ENCODE assay signal across 8 cellular contexts in genomic region chr3:49133226-49133951, GRCh38. TPM values are rescaled to one million over a fixed set of nuclear protein-coding genes. Genes with fewer than 3 reads are reported as not detected.
DNase-seq lines count a peak whose midpoint lies in the region; ATAC-seq and TF ChIP-seq lines count a peak whose summit lies in the region.

No MANE protein-coding gene starts in this region.

- TF ChIP-seq CTCF in fibroblast of the aortic adventitia (IDR thresholded peaks at IDR 0.05; ENCODE audit: insufficient read depth, low read length): no peak

- peak overlapping the region in 1 of 11 experiments; percentile 51; a peak in 3 of 22 replicates for H3K27ac ChIP-seq in BLaER1 treated with 17β-estradiol and CSF1 and Interleukin-3, amounts not matched to agents 10 nM and 100 nM
- peak overlapping the region; percentile 33; the same call in 1 of the 2 replicates for H3K27ac ChIP-seq in HUES6 (ENCODE audit: low read depth, low read length)
- no peak overlapping the region for H3K27ac ChIP-seq in effector memory CD4-positive, alpha-beta T cell (ENCODE audit: insufficient read depth, low read length, poor library complexity, severe bottlenecking)

- H3K4me3 ChIP-seq in BLaER1 treated with 17β-estradiol and CSF1 and Interleukin-3, amounts not matched to agents 10 nM and 100 nM: peak overlapping the region in 2 of 10 experiments; percentile 42 to 44; a peak in 1 of 20 replicates
- H3K4me3 ChIP-seq in HUES6 (ENCODE audit: low read depth, low read length): peak overlapping the region; percentile 79
- peak overlapping the region; percentile 92 for H3K4me3 ChIP-seq in fibroblast of the aortic adventitia (ENCODE audit: low read depth, low read length)
- H3K4me3 ChIP-seq in effector memory CD4-positive, alpha-beta T cell (ENCODE audit: insufficient read depth, low read depth, low read length, poor library complexity, severe bottlenecking): no peak overlapping the region

- DNase-seq in SW 1271 (lab: John Stamatoyannopoulos, UW) (peak; percentile 33 to 68), fibroblast of the aortic adventitia (ENCODE audit: low read depth) (peak; percentile 93), myocyte (ENCODE audit: low read depth) (peak; percentile 93), SIG-M5 treated with dmso at 0.1 percent for 504 hours (lab: John Stamatoyannopoulos, UW; ENCODE audit: unreplicated experiment) (no peak)
- no peak for DNase-seq in effector memory CD4-positive, alpha-beta T cell

- H3K9ac ChIP-seq in BLaER1 treated with 17β-estradiol and CSF1 and Interleukin-3, amounts not matched to agents 10 nM and 100 nM: peak overlapping the region in 7 of 11 experiments; percentile 11 to 66 (median 46); a peak in 7 of 22 replicates
- peak overlapping the region; percentile 76 for H3K9ac ChIP-seq in HUES6 (ENCODE audit: low read length)

- H3K36me3 ChIP-seq in BLaER1 treated with 17β-estradiol and CSF1 and Interleukin-3, amounts not matched to agents 10 nM and 100 nM: no peaks in the 10 kb centered on the region
- H3K36me3 ChIP-seq in HUES6 (ENCODE audit: control insufficient read depth, insufficient read depth, low read length): peaks cover 14% of the 10 kb centered on the region; the same call in 1 of the 2 replicates
- H3K36me3 ChIP-seq in effector memory CD4-positive, alpha-beta T cell (ENCODE audit: control insufficient read depth, insufficient read depth, low read length): no peaks in the 10 kb centered on the region

- peak overlapping the region; percentile 34 to 69 (median 52); a peak in 20 of 22 replicates for H3K4me2 ChIP-seq in BLaER1 treated with 17β-estradiol and CSF1 and Interleukin-3, amounts not matched to agents 10 nM and 100 nM

- H4K20me1 ChIP-seq in BLaER1 treated with 17β-estradiol and CSF1 and Interleukin-3, amounts not matched to agents 10 nM and 100 nM: no peaks in the 10 kb centered on the region

- H3K9me3 ChIP-seq in BLaER1 treated with 17β-estradiol and CSF1 and Interleukin-3, amounts not matched to agents 10 nM and 100 nM (replicated peaks in 1 of 11): no peaks in the 10 kb centered on the region
- H3K9me3 ChIP-seq in HUES6 (ENCODE audit: control insufficient read depth, insufficient read depth, low read depth, low read length): no peaks in the 10 kb centered on the region
- no peaks in the 10 kb centered on the region for H3K9me3 ChIP-seq in effector memory CD4-positive, alpha-beta T cell (ENCODE audit: control insufficient read depth, low read length)

- no peaks in the 10 kb centered on the region for H3K27me3 ChIP-seq in BLaER1 treated with 17β-estradiol and CSF1 and Interleukin-3, amounts not matched to agents 10 nM and 100 nM
- no peaks in the 10 kb centered on the region for H3K27me3 ChIP-seq in HUES6 (ENCODE audit: control insufficient read depth, insufficient read depth, low read length)
- H3K27me3 ChIP-seq in effector memory CD4-positive, alpha-beta T cell (replicated peaks; ENCODE audit: control insufficient read depth, insufficient read depth, low read length, poor library complexity, severe bottlenecking): no peaks in the 10 kb centered on the region

- no peak for ATAC-seq in HG02840 (IDR thresholded peaks at IDR 0.05; ENCODE audit: low FRiP score, unreplicated experiment)

- H3K4me1 ChIP-seq in BLaER1 treated with 17β-estradiol and CSF1 and Interleukin-3, amounts not matched to agents 10 nM and 100 nM: peaks cover 0 to 10% (median 2%) of the 10 kb centered on the region in 10 experiments; a peak in 5 of 20 replicates
- H3K4me1 ChIP-seq in HUES6 (ENCODE audit: control insufficient read depth, insufficient read depth, low read length): peaks cover 8% of the 10 kb centered on the region
- no peaks in the 10 kb centered on the region for H3K4me1 ChIP-seq in effector memory CD4-positive, alpha-beta T cell (ENCODE audit: control insufficient read depth, insufficient read depth, low read length, poor library complexity, severe bottlenecking)

RNA-seq across cellular contexts. Expression of gene LAMB2, which starts 0.5 kb away (rescaled TPM):
- total RNA-seq in fibroblast of the aortic adventitia (ENCODE audit: low replicate concordance) (202 and 937 TPM in 2 replicates), myocyte (632 and 641 TPM in 2 replicates)
- polyA plus RNA-seq in myocyte (2012): 721 TPM

RNA-seq across cellular contexts. Expression of gene USP19, which starts 12.8 kb away (rescaled TPM):
- total RNA-seq in fibroblast of the aortic adventitia (ENCODE audit: low replicate concordance) (23.7 and 36.0 TPM in 2 replicates), myocyte (66.1 and 74.5 TPM in 2 replicates)
- 44.0 TPM for polyA plus RNA-seq in myocyte (2012)

RNA-seq across cellular contexts. Expression of gene QARS1, which starts 28.8 kb away (rescaled TPM):
- total RNA-seq in fibroblast of the aortic adventitia (ENCODE audit: low replicate concordance) (306 and 348 TPM in 2 replicates), myocyte (131 and 190 TPM in 2 replicates)
- polyA plus RNA-seq in myocyte (2012): 198 TPM

RNA-seq across cellular contexts. Expression of gene CCDC71, which starts 32.7 kb away (rescaled TPM):
- total RNA-seq in fibroblast of the aortic adventitia (ENCODE audit: low replicate concordance): 14.8 and 22.7 TPM in 2 replicates
- 34.3 and 35.0 TPM in 2 replicates for total RNA-seq in myocyte
- polyA plus RNA-seq in myocyte (2012): 22.5 TPM

RNA-seq across cellular contexts. Expression of gene KLHDC8B, which starts 38.0 kb away (rescaled TPM):
- total RNA-seq in fibroblast of the aortic adventitia (ENCODE audit: low replicate concordance) (23.8 and 91.7 TPM in 2 replicates), myocyte (28.7 and 45.0 TPM in 2 replicates)
- 23.1 TPM for polyA plus RNA-seq in myocyte (2012)

Comparison
In these comparisons a context has a peak if more than half of its experiments do, and no peak if none do; other contexts are left out.
1. DNase-seq: peak in SW 1271 (2 of 2), fibroblast of the aortic adventitia (single experiment) and myocyte (single experiment); none in effector memory CD4-positive, alpha-beta T cell (0 of 3) and SIG-M5 treated with dmso at 0.1 percent for 504 hours (single experiment).